1 cellular context compared by ENCODE assay signal in the genomic region with DNA sequence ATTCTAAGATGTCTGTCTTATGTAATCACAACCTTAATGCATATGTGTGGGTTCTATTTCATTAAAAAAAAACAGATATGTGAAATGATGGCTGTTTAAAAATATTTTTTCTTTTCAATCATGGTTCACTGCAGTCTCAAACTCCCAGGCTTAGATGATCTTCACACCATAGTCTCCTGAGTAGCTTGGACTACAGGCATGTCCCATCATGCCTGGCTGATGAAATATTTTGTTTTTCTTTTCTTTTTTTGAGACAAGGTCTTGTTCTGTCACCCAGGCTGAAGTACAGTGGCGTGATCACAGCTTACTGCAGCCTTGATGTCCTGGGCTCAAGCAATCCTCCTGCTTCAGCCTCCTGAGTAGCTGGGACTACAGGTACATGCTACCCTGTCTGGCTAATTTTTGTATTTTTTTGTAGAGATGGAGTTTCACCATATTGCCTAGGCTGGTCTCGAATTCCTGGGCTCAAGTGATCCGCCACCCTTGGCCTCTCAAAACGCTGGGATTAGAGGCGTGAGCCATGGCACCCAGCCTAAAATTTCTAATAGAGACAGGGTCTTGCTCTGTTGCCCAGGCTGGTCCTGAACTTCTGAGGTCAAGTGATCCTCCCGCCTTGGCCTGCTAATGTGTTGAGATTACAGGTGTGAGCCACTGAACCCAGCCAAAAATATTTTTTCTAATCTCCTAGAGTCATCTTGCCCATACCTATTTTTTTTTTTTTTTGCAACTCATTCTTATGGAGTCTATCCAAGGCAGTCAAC.
TF ChIP-seq lines count a peak whose summit lies in the region.

No MANE protein-coding gene starts in this region.

TF ChIP-seq in HCT116, 20 proteins besides CTCF, POLR2A, EP300 and RAD21 (continued from another document):
- TF ChIP-seq SIN3A (IDR thresholded peaks at IDR 0.05; ENCODE audit: low read depth), result no peak
- TF ChIP-seq CBX3 (IDR thresholded peaks at IDR 0.05; ENCODE audit: low read depth), result no peak
- TF ChIP-seq EZH2 (IDR thresholded peaks at IDR 0.05), result no peak
- TF ChIP-seq SRF (IDR thresholded peaks at IDR 0.05; ENCODE audit: low read depth), result no peak
- no peak for TF ChIP-seq EZH2phosphoT487 (IDR thresholded peaks at IDR 0.05; ENCODE audit: borderline replicate concordance)
